ENCODE assay signal across 11 cellular contexts in genomic region chr5:911601-912000, GRCh38. TPM values are rescaled to one million over a fixed set of nuclear protein-coding genes. Genes with fewer than 3 reads are reported as not detected.
A peak's percentile ranks its signal among the peaks of the same experiment; 100 is the strongest.
DNase-seq lines count a peak whose midpoint lies in the region; ATAC-seq and TF ChIP-seq lines count a peak whose summit lies in the region.
"Had no signal": no experiment of that assay in that cellular context is flagged by ENCODE, and none has a peak within 500 bp of the region (broad histone marks: within the 10 kb centered on the region; RNA-seq: fewer than 3 reads in every experiment).

No MANE protein-coding gene starts in this region.

- peak; percentile 44 for DNase-seq in EH (ENCODE audit: low read depth)
- peak; percentile 77 for DNase-seq in PC-3
- peak; percentile 72 to 90 for DNase-seq in cardiac fibroblast (ENCODE audit: low read depth in 2 of 2)
- DNase-seq in neural crest cell (ENCODE audit: low read depth, low spot score) = no peak
- DNase-seq in NCI-H2196 treated with DMSO at 0.1 percent for 48 hours (lab: John Stamatoyannopoulos, UW; ENCODE audit: unreplicated experiment) = no peak
- DNase-seq in OCI-LY7 (ENCODE audit: low spot score) = no peak
- no peak for DNase-seq in NCI-H1694 (lab: John Stamatoyannopoulos, UW)

- no peak overlapping the region for H3K4me3 Mint-ChIP-seq in neural crest cell
- H3K4me3 Mint-ChIP-seq: activated naive CD8-positive, alpha-beta T cell had no signal

- no peaks in the 10 kb centered on the region for H3K9me3 ChIP-seq in PC-3 (ENCODE audit: low read length)
- no peaks in the 10 kb centered on the region for H3K9me3 ChIP-seq in OCI-LY7 (ENCODE audit: low read length)

- TF ChIP-seq CTCF in PC-3 (conservative IDR thresholded peaks at IDR 0.05; ENCODE audit: low read depth, low read length) (no peak), cardiac fibroblast (IDR thresholded peaks at IDR 0.05; ENCODE audit: low read depth, low read length) (no peak), neural crest cell (conservative IDR thresholded peaks at IDR 0.05) (no peak), OCI-LY7 (conservative IDR thresholded peaks at IDR 0.05; ENCODE audit: low read length) (no peak)

- H3K9me3 Mint-ChIP-seq in neural crest cell = no peaks in the 10 kb centered on the region

- intact Hi-C loops in PC-3 (cut with micrococcal nuclease) (loop anchor here (5.0 kb wide), 1 partner anchor 201 kb away; the partner anchor contains the start of gene SLC12A7), OCI-LY7 (cut with micrococcal nuclease; ENCODE audit: unreplicated experiment) (no loop called here)

- H3K36me3 ChIP-seq in PC-3 (ENCODE audit: low read depth, low read length) = peaks cover 57% of the 10 kb centered on the region
- peaks cover 88% of the 10 kb centered on the region for H3K36me3 ChIP-seq in OCI-LY7 (ENCODE audit: insufficient read depth, low read length)

- POLR2A ChIA-PET in PC-3 (lab: Charles Lee; ENCODE audit: unreplicated experiment) (interaction anchor here (0.6 kb wide), 1 partner anchor 218 kb away, joined by 5 read pairs; the partner anchor contains the start of gene TPPP), OCI-LY7 (lab: Charles Lee) (no interaction called here)

- H3K27me3 Mint-ChIP-seq in neural crest cell (ENCODE audit: low read depth) = no peaks in the 10 kb centered on the region
- H3K27me3 Mint-ChIP-seq: activated naive CD8-positive, alpha-beta T cell had no signal

- H3K36me3 Mint-ChIP-seq in neural crest cell (ENCODE audit: low read depth) = peaks cover 12% of the 10 kb centered on the region

- peaks cover 9% of the 10 kb centered on the region for H3F3A ChIP-seq in PC-3 (ENCODE audit: low read length, unreplicated experiment)

- H3K9ac ChIP-seq in PC-3 (ENCODE audit: low read length) = peak overlapping the region; percentile 79

- no peaks in the 10 kb centered on the region for H4K20me1 ChIP-seq in PC-3 (ENCODE audit: low read length)
- no peaks in the 10 kb centered on the region; the same call in 1 of the 2 replicates for H4K20me1 ChIP-seq in OCI-LY7 (ENCODE audit: insufficient read depth, low read length)

- ATAC-seq in PC-3 = peak; percentile 36
- no peak for ATAC-seq in HG03457 (IDR thresholded peaks at IDR 0.05; ENCODE audit: unreplicated experiment)

- CTCF ChIA-PET in PC-3 (lab: Charles Lee) = no interaction called here
- CTCF ChIA-PET in OCI-LY7 (lab: Charles Lee; ENCODE audit: unreplicated experiment) = no interaction called here

- H3K4me1 ChIP-seq in PC-3 (ENCODE audit: insufficient read depth, low read length) (peaks cover 33% of the 10 kb centered on the region), OCI-LY7 (ENCODE audit: insufficient read depth, low read length, poor library complexity, severe bottlenecking) (no peaks in the 10 kb centered on the region)

- peaks cover 10% of the 10 kb centered on the region for H3K4me1 Mint-ChIP-seq in neural crest cell

- peak overlapping the region; percentile 64 for H3K4me2 ChIP-seq in PC-3 (ENCODE audit: low read length)
- H3K4me2 ChIP-seq in OCI-LY7 (ENCODE audit: low read length) = no peak overlapping the region

- peak overlapping the region; percentile 78 for H3K27ac Mint-ChIP-seq in neural crest cell (ENCODE audit: unreplicated experiment)
- H3K27ac Mint-ChIP-seq: activated naive CD8-positive, alpha-beta T cell had no signal

- no peaks in the 10 kb centered on the region for H3K27me3 ChIP-seq in PC-3 (ENCODE audit: low read length)

- peak overlapping the region; percentile 8; the same call in 1 of the 2 replicates for H3K4me3 ChIP-seq in PC-3 (ENCODE audit: low read length)
- H3K4me3 ChIP-seq in cardiac fibroblast (replicated peaks in 1 of 2; ENCODE audit: low read depth in 2 of 2, low read length in 2 of 2) = no peak overlapping the region
- no peak overlapping the region for H3K4me3 ChIP-seq in OCI-LY7 (ENCODE audit: low read depth, low read length, poor library complexity, severe bottlenecking)

- no peaks in the 10 kb centered on the region for H3K9me2 ChIP-seq in PC-3 (replicated peaks; ENCODE audit: low read length)
- no peaks in the 10 kb centered on the region for H3K9me2 ChIP-seq in OCI-LY7 (ENCODE audit: insufficient read depth, low read length)

- H3K27ac ChIP-seq in PC-3 (ENCODE audit: low read length) = peak overlapping the region; percentile 97
- H3K27ac ChIP-seq in OCI-LY7 (ENCODE audit: low read depth, low read length, poor library complexity, severe bottlenecking) = no peak overlapping the region
- H3K27ac ChIP-seq: C4-2B, HL-60 had no signal

- H3K79me2 ChIP-seq in PC-3 (ENCODE audit: low read length) = peaks cover 15% of the 10 kb centered on the region
- no peaks in the 10 kb centered on the region for H3K79me2 ChIP-seq in OCI-LY7 (ENCODE audit: insufficient read depth, low read depth, low read length)

- H2AFZ ChIP-seq in PC-3 (ENCODE audit: low read length) (no peak overlapping the region), OCI-LY7 (ENCODE audit: low read length) (no peak overlapping the region)

- BruUV-seq in PC-3 (replicated peaks; lab: Mats Ljungman, UMichigan) = no TSS peak
- BruUV-seq in OCI-LY7 (replicated peaks; lab: Mats Ljungman, UMichigan) = no TSS peak

RNA-seq across cellular contexts. Expression of gene TRIP13, which starts 18.9 kb away (rescaled TPM):
- total RNA-seq in PC-3 (2014; rRNA removed) (56.4 and 69.0 TPM in 2 replicates), neural crest cell (27.6 and 32.6 TPM in 2 replicates), OCI-LY7 (2022) (46.6 and 47.6 TPM in 2 replicates)
- 51.9 and 59.4 TPM in 2 replicates for total RNA-seq in OCI-LY7 (2014; rRNA removed; shearing (Covaris generic))

RNA-seq across cellular contexts. Expression of gene BRD9, which starts 19.0 kb away (rescaled TPM):
- 50.4 and 64.7 TPM in 2 replicates for total RNA-seq in PC-3 (2014; rRNA removed)
- total RNA-seq in neural crest cell = 77.3 and 80.1 TPM in 2 replicates
- 46.7 and 53.9 TPM in 2 replicates for total RNA-seq in OCI-LY7 (2014; rRNA removed; shearing (Covaris generic))
- total RNA-seq in OCI-LY7 (2022) = 78.4 and 78.7 TPM in 2 replicates

Comparison
In these comparisons a context has a peak if more than half of its experiments do, and no peak if none do; other contexts are left out.
1. DNase-seq: peak in EH (single experiment), PC-3 (single experiment) and cardiac fibroblast (2 of 2); none in neural crest cell (single experiment), NCI-H2196 treated with DMSO at 0.1 percent for 48 hours (single experiment), OCI-LY7 (single experiment) and NCI-H1694 (single experiment).